Comparison of ENCODE assay signal across 1 cellular context in genomic region chr1:50979964-50980363, GRCh38.
TF ChIP-seq lines count a peak whose summit lies in the region.

No MANE protein-coding gene starts in this region.

TF ChIP-seq in HepG2, 621 proteins besides CTCF, POLR2A, EP300 and RAD21:
- TF ChIP-seq YY1 (IDR thresholded peaks at IDR 0.05; ENCODE audit: insufficient read depth, insufficient replicate concordance, low read depth, low read length) = no peak
- no peak for TF ChIP-seq ATF2 (CRISPR knock-in tag; IDR thresholded peaks at IDR 0.05)
- TF ChIP-seq MAFK (conservative IDR thresholded peaks at IDR 0.05 in 1 of 2, IDR thresholded peaks at IDR 0.05 in 1 of 2; ENCODE audit: low read length in 2 of 2) = peak; percentile 11 to 34; a peak in 1 of 4 replicates
